ENCODE assay signal across 25 cellular contexts in the genomic region with DNA sequence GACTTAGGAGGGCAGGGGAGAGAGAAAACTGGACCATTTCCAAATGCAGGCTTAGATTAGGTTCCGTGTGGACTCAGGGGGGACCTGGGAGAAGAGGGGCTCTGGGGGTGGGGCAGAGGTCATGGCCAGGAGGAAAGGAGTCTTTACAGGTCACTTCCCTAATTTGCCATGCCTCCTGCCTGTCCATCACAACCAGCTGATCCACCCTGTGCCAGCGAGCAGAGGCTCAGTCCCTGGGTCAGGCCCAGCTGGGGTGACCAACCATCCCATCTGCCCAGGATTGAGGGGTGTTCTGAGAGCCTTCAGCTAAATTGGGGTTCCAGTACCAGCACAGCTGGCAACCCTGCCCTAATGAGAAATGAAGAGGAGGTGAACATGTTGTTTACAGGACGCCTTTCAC.
DNase-seq lines count a peak whose midpoint lies in the region; ATAC-seq and TF ChIP-seq lines count a peak whose summit lies in the region.
"Had no signal": no experiment of that assay in that cellular context is flagged by ENCODE, and none has a peak within 500 bp of the region (broad histone marks: within the 10 kb centered on the region; RNA-seq: fewer than 3 reads in every experiment).

No MANE protein-coding gene starts in this region.

- H3K27ac ChIP-seq in left ventricle myocardium inferior (replicated peaks), result no peak overlapping the region
- H3K27ac ChIP-seq: 22Rv1, C4-2B had no signal

- H3K9me3 ChIP-seq in left ventricle myocardium inferior (replicated peaks), result no peaks in the 10 kb centered on the region
- H3K9me3 ChIP-seq: Caco-2, HAP-1, MG63 had no signal

- intact Hi-C loops in left ventricle myocardium inferior (cut with micrococcal nuclease), result no loop called here
- intact Hi-C loops in left colon (cut with DNase I, micrococcal nuclease), result no loop called here

- ATAC-seq in activated naive CD4-positive, alpha-beta T cell treated with anti-CD3 and anti-CD28 coated beads, Interleukin-2, amount 50 U/mL, for 72 hours, result no peak
- no peak for ATAC-seq in left colon
- ATAC-seq: CD8-positive, alpha-beta T cell; GM12878; GM23338 had no signal

- peak overlapping the region; percentile 18 for H3K27ac Mint-ChIP-seq in T-helper 1 cell treated with Interleukin-12 subunit alpha and Interleukin-12 subunit beta and Interleukin-4 antibody, amounts not matched to agents 30 μg/mL and 1 μg/mL, for 36 hours
- peak overlapping the region; percentile 76 to 88 for H3K27ac Mint-ChIP-seq in activated naive CD4-positive, alpha-beta T cell treated with anti-CD3 and anti-CD28 coated beads, Interleukin-2, amount 50 U/mL, for 72 hours
- H3K27ac Mint-ChIP-seq: B cell; CD8-positive, alpha-beta T cell; GM23338 had no signal

- peaks cover 9% of the 10 kb centered on the region for H3K4me1 Mint-ChIP-seq in T-helper 1 cell treated with Interleukin-12 subunit alpha and Interleukin-12 subunit beta and Interleukin-4 antibody, amounts not matched to agents 30 μg/mL and 1 μg/mL, for 36 hours (ENCODE audit: low read depth)
- H3K4me1 Mint-ChIP-seq: B cell had no signal

- peaks cover 17% of the 10 kb centered on the region for H3K4me1 ChIP-seq in left ventricle myocardium inferior
- H3K4me1 ChIP-seq: Caco-2, HAP-1 had no signal

- no peaks in the 10 kb centered on the region for H3K27me3 ChIP-seq in left ventricle myocardium inferior (ENCODE audit: low read depth)
- H3K27me3 ChIP-seq: MG63 had no signal

- peaks cover 2% of the 10 kb centered on the region for H3K36me3 Mint-ChIP-seq in T-helper 1 cell treated with Interleukin-12 subunit alpha and Interleukin-12 subunit beta and Interleukin-4 antibody, amounts not matched to agents 30 μg/mL and 1 μg/mL, for 36 hours (ENCODE audit: low read depth)
- peaks cover 0 to 14% of the 10 kb centered on the region in 2 donors for H3K36me3 Mint-ChIP-seq in activated naive CD4-positive, alpha-beta T cell treated with anti-CD3 and anti-CD28 coated beads, Interleukin-2, amount 50 U/mL, for 72 hours
- H3K36me3 Mint-ChIP-seq: CD8-positive, alpha-beta T cell had no signal

- TF ChIP-seq CTCF in epithelial cell of esophagus (IDR thresholded peaks at IDR 0.05; ENCODE audit: insufficient read depth, low read depth, low read length, missing control alignments) (no peak), left ventricle myocardium inferior (IDR thresholded peaks at IDR 0.05; ENCODE audit: borderline replicate concordance) (no peak)

- H3K4me3 ChIP-seq in epithelial cell of esophagus (ENCODE audit: low read length), result no peak overlapping the region
- no peak overlapping the region for H3K4me3 ChIP-seq in left ventricle myocardium inferior
- H3K4me3 ChIP-seq: GM12878, GM23338, HAP-1, MG63 had no signal

- H3K9me3 Mint-ChIP-seq in T-helper 1 cell treated with Interleukin-12 subunit alpha and Interleukin-12 subunit beta and Interleukin-4 antibody, amounts not matched to agents 30 μg/mL and 1 μg/mL, for 36 hours, result peaks cover 8% of the 10 kb centered on the region
- H3K9me3 Mint-ChIP-seq in activated naive CD4-positive, alpha-beta T cell treated with anti-CD3 and anti-CD28 coated beads, Interleukin-2, amount 50 U/mL, for 72 hours, result peaks cover 4 to 16% of the 10 kb centered on the region in 2 donors

- no peak overlapping the region for H3K4me3 Mint-ChIP-seq in T-helper 1 cell treated with Interleukin-12 subunit alpha and Interleukin-12 subunit beta and Interleukin-4 antibody, amounts not matched to agents 30 μg/mL and 1 μg/mL, for 36 hours
- H3K4me3 Mint-ChIP-seq: B cell; CD8-positive, alpha-beta T cell; GM23338 had no signal

- DNase-seq in T-helper 1 cell (no peak), epithelial cell of esophagus (ENCODE audit: low read depth) (peak; percentile 45), mesenteric fat pad (ENCODE audit: low spot score) (peak; percentile 80), left ventricle myocardium inferior (no peak), left colon (no peak)
- no peak for DNase-seq in activated naive CD4-positive, alpha-beta T cell treated with anti-CD3 and anti-CD28 coated beads, Interleukin-2, amount 50 U/mL, for 72 hours (ENCODE audit: low spot score in 2 of 2)
- no peak for DNase-seq in activated naive CD4-positive, alpha-beta T cell (lab: John Stamatoyannopoulos, UW)
- DNase-seq: Caco-2; CD8-positive, alpha-beta T cell; DMS79; EL; GDM1; KBM-7; MG63; NCI-H2029; NCI-H446 treated with DMSO at 0.1 percent for 48 hours; NCI-H526; SHP77 had no signal

- H3K36me3 ChIP-seq in left ventricle myocardium inferior, result no peaks in the 10 kb centered on the region
- H3K36me3 ChIP-seq: HAP-1, MG63 had no signal

- no peaks in the 10 kb centered on the region for H3K27me3 Mint-ChIP-seq in T-helper 1 cell treated with Interleukin-12 subunit alpha and Interleukin-12 subunit beta and Interleukin-4 antibody, amounts not matched to agents 30 μg/mL and 1 μg/mL, for 36 hours (ENCODE audit: low read depth)

Comparison
In these comparisons a context has a peak if more than half of its experiments do, and no peak if none do; other contexts are left out.
1. DNase-seq: peak in epithelial cell of esophagus (single experiment) and mesenteric fat pad (single experiment); none in T-helper 1 cell (0 of 5), activated naive CD4-positive, alpha-beta T cell treated with anti-CD3 and anti-CD28 coated beads, Interleukin-2, amount 50 U/mL, for 72 hours (0 of 2), activated naive CD4-positive, alpha-beta T cell (0 of 4), left ventricle myocardium inferior (single experiment) and left colon (0 of 2).